Comparison of ENCODE assay signal across 8 cellular contexts in genomic region chr3:121749276-121750086, GRCh38. TPM values are rescaled to one million over a fixed set of nuclear protein-coding genes. Genes with fewer than 3 reads are reported as not detected.
DNase-seq lines count a peak whose midpoint lies in the region; ATAC-seq and TF ChIP-seq lines count a peak whose summit lies in the region.

Gene GOLGB1, minus strand, starts transcription at chr3:121749741. Its CDS starts 18,770 bp downstream, at chr3:121730971.

- H3K27me3 ChIP-seq in prostate gland (replicated peaks; ENCODE audit: insufficient read depth), result no peaks in the 10 kb centered on the region

- no peaks in the 10 kb centered on the region for H3K9me3 ChIP-seq in prostate gland

- H3K4me1 ChIP-seq in prostate gland (replicated peaks), result peaks cover 6% of the 10 kb centered on the region
- H3K4me1 ChIP-seq in urinary bladder (ENCODE audit: insufficient read depth), result no peaks in the 10 kb centered on the region

- ATAC-seq in GM18498 (IDR thresholded peaks at IDR 0.05; ENCODE audit: unreplicated experiment) (peak; percentile 97), HG02885 (IDR thresholded peaks at IDR 0.05; ENCODE audit: poor library complexity, unreplicated experiment) (peak; percentile 97), left ventricle myocardium superior (peak; percentile 99)

- H3K36me3 ChIP-seq in prostate gland, result no peaks in the 10 kb centered on the region
- H3K36me3 ChIP-seq in urinary bladder (ENCODE audit: insufficient read depth), result no peaks in the 10 kb centered on the region

- under 1% methylated on average over 51 of the region's 51 CpGs for WGBS in prostate gland
- under 1% methylated on average over 51 of the region's 51 CpGs for WGBS in urinary bladder

- intact Hi-C loops in T-helper 1 cell treated with Interleukin-12 subunit alpha and Interleukin-12 subunit beta and Interleukin-4 antibody, amounts not matched to agents 30 ng/mL and 1 ng/mL, for 36 hours (cut with micrococcal nuclease), result loop anchor here (1.0 to 10.0 kb wide), 19 partner anchors 31 to 1655 kb away; partner anchors contain the start of genes DTX3L, EAF2, FAM162A and GSK3B
- intact Hi-C loops in left ventricle myocardium superior (cut with micrococcal nuclease), result loop anchor here (5.0 kb wide), 1 partner anchor 88 kb away; the partner anchor contains the start of genes EAF2 and IQCB1
- intact Hi-C loops in prostate gland (cut with DNase I), result loop anchor here (10.0 kb wide), 1 partner anchor 205 kb away; the partner anchor contains the start of gene POLQ

- DNase-seq in NCI-H1694 (lab: John Stamatoyannopoulos, UW) (peak; percentile 95), amygdala (lab: John Stamatoyannopoulos, UW) (peak; percentile 53 to 99 (median 95)), left ventricle myocardium superior (peak; percentile 92), prostate gland (ENCODE audit: low spot score) (peak; percentile 99)

- no peak for TF ChIP-seq CTCF in prostate gland (IDR thresholded peaks at IDR 0.05)

- H3K4me3 ChIP-seq in prostate gland (peak within 1 kb of the TSS; percentile 74 to 85), urinary bladder (ENCODE audit: low read depth, low read length) (peak within 1 kb of the TSS; percentile 83)

- peak; percentile 95 for TF ChIP-seq POLR2A in prostate gland (IDR thresholded peaks at IDR 0.05)

- H3K27ac ChIP-seq in prostate gland, result peak within 1 kb of the TSS; percentile 92 to 93
- peak within 1 kb of the TSS; percentile 94 for H3K27ac ChIP-seq in urinary bladder (ENCODE audit: low read depth)

RNA-seq across cellular contexts. Expression of gene GOLGB1, which starts in this region (rescaled TPM):
- total RNA-seq in T-helper 1 cell treated with Interleukin-12 subunit alpha and Interleukin-12 subunit beta and Interleukin-4 antibody, amounts not matched to agents 30 ng/mL and 1 ng/mL, for 36 hours, result 40.4 and 42.0 TPM in 2 replicates
- total RNA-seq in left ventricle myocardium superior (45.8 TPM), prostate gland (100 to 1,000 TPM in 1 of 2 donors, 10 to 100 TPM in 1; 80.3 to 102 TPM), urinary bladder (95.0 TPM)
- polyA plus RNA-seq in urinary bladder, result 19.6 TPM

Comparison
In these comparisons a context has a peak if more than half of its experiments do, and no peak if none do; other contexts are left out.
1. Peak in every context shown above with its lines: DNase-seq, ATAC-seq, H3K4me3 ChIP-seq and H3K27ac ChIP-seq.